Comparison of ENCODE assay signal across 18 cellular contexts in genomic region chr2:88737385-88737784, GRCh38. TPM values are rescaled to one million over a fixed set of nuclear protein-coding genes. Genes with fewer than 3 reads are reported as not detected.
DNase-seq lines count a peak whose midpoint lies in the region; ATAC-seq, FAIRE-seq and TF ChIP-seq lines count a peak whose summit lies in the region.
"Had no signal": no experiment of that assay in that cellular context is flagged by ENCODE, and none has a peak within 500 bp of the region (broad histone marks: within the 10 kb centered on the region; RNA-seq: fewer than 3 reads in every experiment).

No MANE protein-coding gene starts in this region.

- DNase-seq in EH (ENCODE audit: low read depth): peak; percentile 72
- peak; percentile 25 for DNase-seq in LHCN-M2 (ENCODE audit: low read depth)
- peak; percentile 97 for DNase-seq in endothelial cell of umbilical vein (ENCODE audit: low read depth, low spot score)
- no peak for DNase-seq in hippocampal formation (lab: John Stamatoyannopoulos, UW)
- DNase-seq in epidermal melanocyte (ENCODE audit: insufficient read length, low spot score): no peak
- no peak for DNase-seq in WTC11 (ENCODE audit: low spot score)
- DNase-seq: CD4-positive, alpha-beta T cell; erythroblast; left cardiac atrium; MG63; NCI-H446; stimulated activated CD4-positive, alpha-beta T cell treated with anti-CD3 and anti-CD28 coated beads, Interleukin-4, amount 100 ng/mL, for 24 hours had no signal

- no peak for TF ChIP-seq CTCF in endothelial cell of umbilical vein (IDR thresholded peaks at IDR 0.05; ENCODE audit: extremely low read depth in 1 of 2, insufficient read depth in 1 of 2, low read depth in 1 of 2, low read length in 2 of 2)
- no peak for TF ChIP-seq CTCF in WTC11 (IDR thresholded peaks at IDR 0.05)

- H4K20me1 ChIP-seq in endothelial cell of umbilical vein (replicated peaks; ENCODE audit: control insufficient read depth, extremely low read depth, insufficient read depth, low read length): no peaks in the 10 kb centered on the region

- no peaks in the 10 kb centered on the region for H3K79me2 ChIP-seq in endothelial cell of umbilical vein (ENCODE audit: control insufficient read depth, insufficient read depth, low read length)
- H3K79me2 ChIP-seq: parathyroid adenoma had no signal

- no peak overlapping the region for H3K4me3 ChIP-seq in endothelial cell of umbilical vein (replicated peaks in 1 of 3; ENCODE audit: insufficient read depth in 1 of 3, low read depth in 1 of 3, low read length in 3 of 3)
- H3K4me3 ChIP-seq in mesodermal cell (ENCODE audit: extremely low read depth, insufficient read depth, low read length, poor library complexity, severe bottlenecking): no peak overlapping the region
- H3K4me3 ChIP-seq: MG63, SK-N-MC, thoracic aorta had no signal

- H3K4me1 Mint-ChIP-seq in WTC11: peaks cover 13% of the 10 kb centered on the region

- H3K4me1 ChIP-seq in endothelial cell of umbilical vein (ENCODE audit: control insufficient read depth, extremely low read depth, insufficient read depth, low read length) (peaks cover 40% of the 10 kb centered on the region), mesodermal cell (ENCODE audit: control insufficient read depth, insufficient read depth, low read length, poor library complexity, severe bottlenecking) (no peaks in the 10 kb centered on the region)
- H3K4me1 ChIP-seq: parathyroid adenoma had no signal

- H3K4me2 ChIP-seq in endothelial cell of umbilical vein (ENCODE audit: insufficient read depth, low read length): peak overlapping the region; percentile 92

- no TSS peak for BruUV-seq in endothelial cell of umbilical vein (replicated peaks; lab: Mats Ljungman, UMichigan)

- no peak for TF ChIP-seq POLR2A in endothelial cell of umbilical vein (IDR thresholded peaks at IDR 0.05; ENCODE audit: low read depth, low read length)

- H3K36me3 Mint-ChIP-seq in WTC11: peaks cover 41% of the 10 kb centered on the region

- intact Hi-C loops in endothelial cell of umbilical vein (cut with micrococcal nuclease): loop anchor here (1.0 kb wide), 3 partner anchors 46 to 137 kb away; partner anchors contain the start of gene RPIA

- peak overlapping the region; percentile 90 for H3K9ac ChIP-seq in endothelial cell of umbilical vein (replicated peaks; ENCODE audit: extremely low read depth, insufficient read depth, low read length)
- H3K9ac ChIP-seq: parathyroid adenoma had no signal

- peaks cover 14% of the 10 kb centered on the region for H3K9me3 Mint-ChIP-seq in WTC11
- H3K9me3 Mint-ChIP-seq: CD4-positive, alpha-beta T cell had no signal

- H3K27ac Mint-ChIP-seq in WTC11: no peak overlapping the region

- no peaks in the 10 kb centered on the region for H3K9me1 ChIP-seq in endothelial cell of umbilical vein (replicated peaks; ENCODE audit: control insufficient read depth, extremely low read depth, insufficient read depth, low read length)

- POLR2A ChIA-PET in endothelial cell of umbilical vein (lab: Charles Lee): interaction anchor here (0.6 to 1.7 kb wide), 6 partner anchors 8 to 137 kb away, joined by 3 to 6 read pairs (median 3); partner anchors contain the start of gene RPIA
- POLR2A ChIA-PET in WTC11 (lab: Charles Lee): no interaction called here

- H3K27ac ChIP-seq in endothelial cell of umbilical vein (ENCODE audit: insufficient read depth, low read depth, low read length) (peak overlapping the region; percentile 99), mesodermal cell (ENCODE audit: low read depth, low read length, severe bottlenecking) (peak overlapping the region; percentile 67)
- H3K27ac ChIP-seq: parathyroid adenoma, SK-N-MC, thoracic aorta had no signal

- FAIRE-seq in endothelial cell of umbilical vein (lab: Jason Lieb, UNC): peak; percentile 98
- FAIRE-seq: GM19239 had no signal

- 84 to 97% methylated on average over 4 of the region's 4 CpGs for WGBS in mesodermal cell (ENCODE audit: insufficient coverage in 2 of 2), 2 experiments

- H3K4me3 Mint-ChIP-seq in WTC11: no peak overlapping the region
- H3K4me3 Mint-ChIP-seq: CD4-positive, alpha-beta T cell had no signal

- H3K36me3 ChIP-seq in endothelial cell of umbilical vein (ENCODE audit: control insufficient read depth in 2 of 2, extremely low read depth in 1 of 2, insufficient read depth in 2 of 2, low read length in 2 of 2) (no peaks in the 10 kb centered on the region), mesodermal cell (ENCODE audit: control insufficient read depth, insufficient read depth, low read length) (peaks cover 52% of the 10 kb centered on the region)

- dilution Hi-C loops in endothelial cell of umbilical vein (cut with MboI; ENCODE audit: extremely low pct_ligation_motif_present, low sequenced_read_pairs): no loop called here

- CTCF ChIA-PET in endothelial cell of umbilical vein (lab: Charles Lee) (interaction anchor here (0.7 to 4.4 kb wide), 12 partner anchors 9 to 182 kb away, joined by 3 to 32 read pairs (median 6); partner anchors contain the start of gene RPIA), WTC11 (lab: Charles Lee) (no interaction called here)

- H3K27me3 ChIP-seq in endothelial cell of umbilical vein (ENCODE audit: control insufficient read depth in 2 of 2, insufficient read depth in 2 of 2, low read length in 2 of 2): no peaks in the 10 kb centered on the region
- H3K27me3 ChIP-seq: MG63 had no signal

- ATAC-seq in GM18870 (IDR thresholded peaks at IDR 0.05; ENCODE audit: unreplicated experiment) (no peak), WTC11 (no peak)

- no peaks in the 10 kb centered on the region for H3K27me3 Mint-ChIP-seq in WTC11 (ENCODE audit: low read depth)
- H3K27me3 Mint-ChIP-seq: CD4-positive, alpha-beta T cell had no signal

- H3K9me3 ChIP-seq in endothelial cell of umbilical vein (replicated peaks; ENCODE audit: control insufficient read depth, insufficient read depth, low read length): no peaks in the 10 kb centered on the region
- no peaks in the 10 kb centered on the region for H3K9me3 ChIP-seq in mesodermal cell (ENCODE audit: control insufficient read depth, low read length)
- H3K9me3 ChIP-seq: MG63, thoracic aorta had no signal

- no peak overlapping the region for H2AFZ ChIP-seq in endothelial cell of umbilical vein (ENCODE audit: low read depth, low read length)
- H2AFZ ChIP-seq: parathyroid adenoma had no signal

TF ChIP-seq in endothelial cell of umbilical vein, 7 proteins besides CTCF, POLR2A, EP300 and RAD21:
- TF ChIP-seq EZH2 (IDR thresholded peaks at IDR 0.05; ENCODE audit: borderline replicate concordance, low read depth, low read length, severe bottlenecking) (no peak), MAX (IDR thresholded peaks at IDR 0.05; ENCODE audit: insufficient read depth, insufficient read length) (peak; percentile 17), POLR2AphosphoS5 (IDR thresholded peaks at IDR 0.05; ENCODE audit: insufficient read depth, low read depth, low read length) (no peak), JUN (IDR thresholded peaks at IDR 0.05; ENCODE audit: borderline replicate concordance, insufficient read depth, insufficient read length, low read depth) (peak; percentile 99), FOS (IDR thresholded peaks at IDR 0.05; ENCODE audit: borderline replicate concordance, insufficient read depth, low read length) (peak; percentile 67), MYC (IDR thresholded peaks at IDR 0.05; ENCODE audit: low read depth, low read length) (no peak), GATA2 (IDR thresholded peaks at IDR 0.05; ENCODE audit: insufficient read depth, insufficient read length, low read depth, low read length) (peak; percentile 94)

TF ChIP-seq in WTC11, 78 proteins besides CTCF, POLR2A, EP300 and RAD21 (continues in another document):
- TF ChIP-seq TEAD1 (CRISPR knock-in tag; IDR thresholded peaks at IDR 0.05) (no peak), IRF1 (CRISPR knock-in tag; IDR thresholded peaks at IDR 0.05) (no peak), MYBL2 (CRISPR knock-in tag; IDR thresholded peaks at IDR 0.05) (no peak), MAX (CRISPR knock-in tag; IDR thresholded peaks at IDR 0.05) (no peak), NFYB (CRISPR knock-in tag; conservative IDR thresholded peaks at IDR 0.05; ENCODE audit: low read depth) (no peak), OVOL2 (CRISPR knock-in tag; IDR thresholded peaks at IDR 0.05; ENCODE audit: borderline replicate concordance) (no peak), ZSCAN18 (CRISPR knock-in tag; IDR thresholded peaks at IDR 0.05) (no peak), CREB1 (CRISPR knock-in tag; IDR thresholded peaks at IDR 0.05) (no peak), SOX15 (CRISPR knock-in tag; IDR thresholded peaks at IDR 0.05) (no peak)

RNA-seq across cellular contexts. Expression of gene RPIA, which starts 45.9 kb away (rescaled TPM):
- total RNA-seq in LHCN-M2 (2014; rRNA removed) (6.6 and 8.0 TPM in 2 replicates), endothelial cell of umbilical vein (29.8 and 30.3 TPM in 2 replicates), WTC11 (2021) (21.8 to 23.4 TPM (median 23.4 TPM) in 3 replicates)
- polyA plus RNA-seq in LHCN-M2 (2012): 9.0 TPM
- 14.0 and 15.7 TPM in 2 replicates for polyA plus RNA-seq in endothelial cell of umbilical vein
- 20.8 and 22.5 TPM in 2 replicates for polyA plus RNA-seq in endothelial cell of umbilical vein (2011; cell fraction: cytosol; rRNA removed)
- 12.2 and 13.2 TPM in 2 replicates for polyA plus RNA-seq in endothelial cell of umbilical vein (2011; cell fraction: nucleus; rRNA removed)
- 25.7 and 26.9 TPM in 2 replicates for polyA plus RNA-seq in endothelial cell of umbilical vein (2012)
- polyA minus RNA-seq in endothelial cell of umbilical vein: 17.6 and 20.3 TPM in 2 replicates
- polyA minus RNA-seq in endothelial cell of umbilical vein (2011; cell fraction: cytosol; rRNA and poly(A)+ RNA removed): 6.6 TPM
- polyA minus RNA-seq in endothelial cell of umbilical vein (2011; cell fraction: nucleus; rRNA and poly(A)+ RNA removed): 4.4 and 5.8 TPM in 2 replicates
- 14.1 TPM for polyA plus RNA-seq in mesodermal cell (2013, experiment 1 of 2)
- 13.0 TPM for polyA plus RNA-seq in mesodermal cell (2013, experiment 2 of 2)

Comparison
In these comparisons a context has a peak if more than half of its experiments do, and no peak if none do; other contexts are left out.
1. DNase-seq: peak in EH (single experiment), LHCN-M2 (single experiment) and endothelial cell of umbilical vein (single experiment); none in hippocampal formation (0 of 2), epidermal melanocyte (single experiment) and WTC11 (single experiment).